In genomic region chr19:12140545-12141404, GRCh38 we compare ENCODE assay signal across 8 cellular contexts. TPM values are rescaled to one million over a fixed set of nuclear protein-coding genes. Genes with fewer than 3 reads are reported as not detected.
DNase-seq lines count a peak whose midpoint lies in the region; ATAC-seq and TF ChIP-seq lines count a peak whose summit lies in the region.

No MANE protein-coding gene starts in this region.

- H3K27me3 ChIP-seq in BLaER1 treated with 17β-estradiol and CSF1 and Interleukin-3, amounts not matched to agents 10 nM and 100 nM = no peaks in the 10 kb centered on the region

- DNase-seq in Kasumi-1 (lab: John Stamatoyannopoulos, UW) = peak; percentile 54 to 66
- DNase-seq in RPMI8226 = peak; percentile 91
- peak; percentile 75 for DNase-seq in activated T-helper 2 cell treated with anti-CD3 and anti-CD28 coated beads, Interferon-gamma antibody, Interleukin-2, Interleukin-4, amounts not matched to agents 10 μg/mL and 5 μg/mL and 100 μg/mL, durations not matched to agents 14 hours and 24 hours and 36 hours (ENCODE audit: low spot score)
- peak; percentile 88 for DNase-seq in fibroblast of pulmonary artery (ENCODE audit: low read depth)
- peak; percentile 81 for DNase-seq in nephron progenitor cell
- DNase-seq in stimulated activated naive CD4-positive, alpha-beta T cell (lab: John Stamatoyannopoulos, UW) = peak; percentile 65 to 87 (median 80)

- H3K9ac ChIP-seq in BLaER1 treated with 17β-estradiol and CSF1 and Interleukin-3, amounts not matched to agents 10 nM and 100 nM = peak overlapping the region in 10 of 11 experiments; percentile 8 to 89 (median 83); a peak in 16 of 22 replicates

- TF ChIP-seq CTCF in fibroblast of pulmonary artery (IDR thresholded peaks at IDR 0.05; ENCODE audit: low read length, missing control alignments) = peak; percentile 88
- peak; percentile 79 for TF ChIP-seq CTCF in nephron progenitor cell (IDR thresholded peaks at IDR 0.05)

- H3K36me3 ChIP-seq in BLaER1 treated with 17β-estradiol and CSF1 and Interleukin-3, amounts not matched to agents 10 nM and 100 nM = peaks cover 24 to 46% (median 30%) of the 10 kb centered on the region in 11 experiments

- peak overlapping the region in 5 of 11 experiments; percentile 22 to 90 (median 81); a peak in 5 of 22 replicates for H3K27ac ChIP-seq in BLaER1 treated with 17β-estradiol and CSF1 and Interleukin-3, amounts not matched to agents 10 nM and 100 nM

- H3K4me1 Mint-ChIP-seq in activated T-helper 2 cell treated with anti-CD3 and anti-CD28 coated beads, Interferon-gamma antibody, Interleukin-2, Interleukin-4, amounts not matched to agents 10 μg/mL and 5 μg/mL and 100 μg/mL, durations not matched to agents 14 hours and 24 hours and 36 hours (ENCODE audit: low read depth) = peaks cover 24% of the 10 kb centered on the region
- peaks cover 28% of the 10 kb centered on the region for H3K4me1 Mint-ChIP-seq in nephron progenitor cell

- peak overlapping the region; percentile 91 for H3K4me3 Mint-ChIP-seq in activated T-helper 2 cell treated with anti-CD3 and anti-CD28 coated beads, Interferon-gamma antibody, Interleukin-2, Interleukin-4, amounts not matched to agents 10 μg/mL and 5 μg/mL and 100 μg/mL, durations not matched to agents 14 hours and 24 hours and 36 hours (ENCODE audit: low read depth)
- H3K4me3 Mint-ChIP-seq in nephron progenitor cell = peak overlapping the region; percentile 95

- H3K36me3 Mint-ChIP-seq in activated T-helper 2 cell treated with anti-CD3 and anti-CD28 coated beads, Interferon-gamma antibody, Interleukin-2, Interleukin-4, amounts not matched to agents 10 μg/mL and 5 μg/mL and 100 μg/mL, durations not matched to agents 14 hours and 24 hours and 36 hours (ENCODE audit: low read depth) = peaks cover 29% of the 10 kb centered on the region
- H3K36me3 Mint-ChIP-seq in nephron progenitor cell (ENCODE audit: low read depth) = peaks cover 93% of the 10 kb centered on the region

- peaks cover 19 to 38% (median 25%) of the 10 kb centered on the region in 11 experiments for H3K9me3 ChIP-seq in BLaER1 treated with 17β-estradiol and CSF1 and Interleukin-3, amounts not matched to agents 10 nM and 100 nM (replicated peaks in 1 of 11)

- no peak overlapping the region for H3K27ac Mint-ChIP-seq in activated T-helper 2 cell treated with anti-CD3 and anti-CD28 coated beads, Interferon-gamma antibody, Interleukin-2, Interleukin-4, amounts not matched to agents 10 μg/mL and 5 μg/mL and 100 μg/mL, durations not matched to agents 14 hours and 24 hours and 36 hours
- peak overlapping the region; percentile 100 for H3K27ac Mint-ChIP-seq in nephron progenitor cell

- H3K4me2 ChIP-seq in BLaER1 treated with 17β-estradiol and CSF1 and Interleukin-3, amounts not matched to agents 10 nM and 100 nM = peak overlapping the region; percentile 88 to 100 (median 97)

- peak overlapping the region; percentile 76 to 98 (median 88) for H3K4me3 ChIP-seq in BLaER1 treated with 17β-estradiol and CSF1 and Interleukin-3, amounts not matched to agents 10 nM and 100 nM
- H3K4me3 ChIP-seq in fibroblast of pulmonary artery (replicated peaks; ENCODE audit: low read depth, low read length) = peak overlapping the region; percentile 89

- H3K27me3 Mint-ChIP-seq in activated T-helper 2 cell treated with anti-CD3 and anti-CD28 coated beads, Interferon-gamma antibody, Interleukin-2, Interleukin-4, amounts not matched to agents 10 μg/mL and 5 μg/mL and 100 μg/mL, durations not matched to agents 14 hours and 24 hours and 36 hours (ENCODE audit: low read depth) = no peaks in the 10 kb centered on the region
- peaks cover 15% of the 10 kb centered on the region for H3K27me3 Mint-ChIP-seq in nephron progenitor cell (ENCODE audit: low read depth, poor library complexity)

- ATAC-seq in GM19455 (IDR thresholded peaks at IDR 0.05; ENCODE audit: unreplicated experiment) = peak; percentile 11

- peaks cover 17% of the 10 kb centered on the region for H3K9me3 Mint-ChIP-seq in activated T-helper 2 cell treated with anti-CD3 and anti-CD28 coated beads, Interferon-gamma antibody, Interleukin-2, Interleukin-4, amounts not matched to agents 10 μg/mL and 5 μg/mL and 100 μg/mL, durations not matched to agents 14 hours and 24 hours and 36 hours
- H3K9me3 Mint-ChIP-seq in nephron progenitor cell = peaks cover 86% of the 10 kb centered on the region

- peaks cover 0 to 22% (median 6%) of the 10 kb centered on the region in 11 experiments; a peak in 9 of 22 replicates for H4K20me1 ChIP-seq in BLaER1 treated with 17β-estradiol and CSF1 and Interleukin-3, amounts not matched to agents 10 nM and 100 nM

- peaks cover 22 to 38% (median 33%) of the 10 kb centered on the region in 10 experiments for H3K4me1 ChIP-seq in BLaER1 treated with 17β-estradiol and CSF1 and Interleukin-3, amounts not matched to agents 10 nM and 100 nM

- intact Hi-C loops in activated T-helper 2 cell treated with anti-CD3 and anti-CD28 coated beads, Interferon-gamma antibody, Interleukin-2, Interleukin-4, amounts not matched to agents 10 μg/mL and 5 μg/mL and 100 μg/mL, durations not matched to agents 14 hours and 24 hours and 36 hours (cut with micrococcal nuclease) = loop anchor here (1.0 to 5.0 kb wide), 8 partner anchors 22 to 343 kb away; partner anchors contain the start of genes ZNF136 and ZNF440

RNA-seq across cellular contexts. Expression of gene ZNF20, which starts 0.6 kb away (rescaled TPM):
- total RNA-seq in activated T-helper 2 cell treated with anti-CD3 and anti-CD28 coated beads, Interferon-gamma antibody, Interleukin-2, Interleukin-4, amounts not matched to agents 10 μg/mL and 5 μg/mL and 100 μg/mL, durations not matched to agents 14 hours and 24 hours and 36 hours = 4.1 and 4.3 TPM in 2 replicates

RNA-seq across cellular contexts. Expression of gene ZNF625, which starts 15.8 kb away (rescaled TPM):
- 3.1 and 4.1 TPM in 2 replicates for total RNA-seq in activated T-helper 2 cell treated with anti-CD3 and anti-CD28 coated beads, Interferon-gamma antibody, Interleukin-2, Interleukin-4, amounts not matched to agents 10 μg/mL and 5 μg/mL and 100 μg/mL, durations not matched to agents 14 hours and 24 hours and 36 hours

RNA-seq across cellular contexts. Expression of gene ZNF136, which starts 22.1 kb away (rescaled TPM):
- total RNA-seq in activated T-helper 2 cell treated with anti-CD3 and anti-CD28 coated beads, Interferon-gamma antibody, Interleukin-2, Interleukin-4, amounts not matched to agents 10 μg/mL and 5 μg/mL and 100 μg/mL, durations not matched to agents 14 hours and 24 hours and 36 hours = 7.7 and 9.7 TPM in 2 replicates
